In genomic region chr6:104859225-104860146, GRCh38 we compare ENCODE assay signal across 1 cellular context.
TF ChIP-seq lines count a peak whose summit lies in the region.

TSS of gene HACE1 (minus strand) at chr6:104859919. CDS start at chr6:104859642, 277 bp downstream.

TF ChIP-seq in HepG2, 621 proteins besides CTCF, POLR2A, EP300 and RAD21 (continued from another document and continues in another):
- TF ChIP-seq, protein P1, sequence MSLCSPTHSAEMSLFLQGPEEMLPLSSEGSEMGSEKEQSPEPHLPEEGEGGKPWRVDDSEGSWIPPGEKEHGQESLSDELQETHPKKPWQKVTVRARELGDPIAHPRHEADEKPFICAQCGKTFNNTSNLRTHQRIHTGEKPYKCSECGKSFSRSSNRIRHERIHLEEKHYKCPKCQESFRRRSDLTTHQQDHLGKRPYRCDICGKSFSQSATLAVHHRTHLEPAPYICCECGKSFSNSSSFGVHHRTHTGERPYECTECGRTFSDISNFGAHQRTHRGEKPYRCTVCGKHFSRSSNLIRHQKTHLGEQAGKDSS (CRISPR knock-in tag; IDR thresholded peaks at IDR 0.05; ENCODE audit: borderline replicate concordance, low read depth) = peak; percentile 94
- no peak for TF ChIP-seq TCF7 (IDR thresholded peaks at IDR 0.05; ENCODE audit: low read depth)
- TF ChIP-seq, protein P2, sequence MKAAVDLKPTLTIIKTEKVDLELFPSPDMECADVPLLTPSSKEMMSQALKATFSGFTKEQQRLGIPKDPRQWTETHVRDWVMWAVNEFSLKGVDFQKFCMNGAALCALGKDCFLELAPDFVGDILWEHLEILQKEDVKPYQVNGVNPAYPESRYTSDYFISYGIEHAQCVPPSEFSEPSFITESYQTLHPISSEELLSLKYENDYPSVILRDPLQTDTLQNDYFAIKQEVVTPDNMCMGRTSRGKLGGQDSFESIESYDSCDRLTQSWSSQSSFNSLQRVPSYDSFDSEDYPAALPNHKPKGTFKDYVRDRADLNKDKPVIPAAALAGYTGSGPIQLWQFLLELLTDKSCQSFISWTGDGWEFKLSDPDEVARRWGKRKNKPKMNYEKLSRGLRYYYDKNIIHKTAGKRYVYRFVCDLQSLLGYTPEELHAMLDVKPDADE (CRISPR knock-in tag; IDR thresholded peaks at IDR 0.05) = 0 out of 2 replicates have a peak, but pooled peaks have one; percentile 69
- TF ChIP-seq KLF12 (CRISPR knock-in tag; IDR thresholded peaks at IDR 0.05; ENCODE audit: borderline replicate concordance) = peak; percentile 49; the same call in 1 of the 2 replicates
- no peak for TF ChIP-seq ZNF737 (CRISPR knock-in tag; IDR thresholded peaks at IDR 0.05; ENCODE audit: borderline replicate concordance)
- no peak for TF ChIP-seq TCF12 (IDR thresholded peaks at IDR 0.05)
- peak; percentile 66; the same call in 1 of the 2 replicates for TF ChIP-seq TCF12 (CRISPR knock-in tag; IDR thresholded peaks at IDR 0.05)
- TF ChIP-seq ERF (CRISPR knock-in tag; IDR thresholded peaks at IDR 0.05) = peak; percentile 53
- TF ChIP-seq, protein P3, sequence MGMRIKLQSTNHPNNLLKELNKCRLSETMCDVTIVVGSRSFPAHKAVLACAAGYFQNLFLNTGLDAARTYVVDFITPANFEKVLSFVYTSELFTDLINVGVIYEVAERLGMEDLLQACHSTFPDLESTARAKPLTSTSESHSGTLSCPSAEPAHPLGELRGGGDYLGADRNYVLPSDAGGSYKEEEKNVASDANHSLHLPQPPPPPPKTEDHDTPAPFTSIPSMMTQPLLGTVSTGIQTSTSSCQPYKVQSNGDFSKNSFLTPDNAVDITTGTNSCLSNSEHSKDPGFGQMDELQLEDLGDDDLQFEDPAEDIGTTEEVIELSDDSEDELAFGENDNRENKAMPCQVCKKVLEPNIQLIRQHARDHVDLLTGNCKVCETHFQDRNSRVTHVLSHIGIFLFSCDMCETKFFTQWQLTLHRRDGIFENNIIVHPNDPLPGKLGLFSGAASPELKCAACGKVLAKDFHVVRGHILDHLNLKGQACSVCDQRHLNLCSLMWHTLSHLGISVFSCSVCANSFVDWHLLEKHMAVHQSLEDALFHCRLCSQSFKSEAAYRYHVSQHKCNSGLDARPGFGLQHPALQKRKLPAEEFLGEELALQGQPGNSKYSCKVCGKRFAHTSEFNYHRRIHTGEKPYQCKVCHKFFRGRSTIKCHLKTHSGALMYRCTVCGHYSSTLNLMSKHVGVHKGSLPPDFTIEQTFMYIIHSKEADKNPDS (CRISPR knock-in tag; IDR thresholded peaks at IDR 0.05) = no peak
- TF ChIP-seq ZNF12 (CRISPR knock-in tag; IDR thresholded peaks at IDR 0.05) = peak; percentile 29; the same call in 1 of the 2 replicates
- peak; percentile 77; the same call in 1 of the 2 replicates for TF ChIP-seq ZNF232 (CRISPR knock-in tag; IDR thresholded peaks at IDR 0.05; ENCODE audit: borderline replicate concordance)
- TF ChIP-seq JUN (CRISPR knock-in tag; IDR thresholded peaks at IDR 0.05) = no peak
- TF ChIP-seq ZHX1 (CRISPR knock-in tag; IDR thresholded peaks at IDR 0.05; ENCODE audit: low read depth) = peak; percentile 78; the same call in 1 of the 2 replicates
- peak; percentile 60; the same call in 1 of the 2 replicates for TF ChIP-seq ZNF749 (CRISPR knock-in tag; IDR thresholded peaks at IDR 0.05; ENCODE audit: borderline replicate concordance)
- TF ChIP-seq PLSCR1 (CRISPR knock-in tag; IDR thresholded peaks at IDR 0.05; ENCODE audit: borderline replicate concordance) = no peak
- TF ChIP-seq ZNF496 (CRISPR knock-in tag; IDR thresholded peaks at IDR 0.05; ENCODE audit: insufficient replicate concordance) = no peak
- TF ChIP-seq SKIL (CRISPR knock-in tag; IDR thresholded peaks at IDR 0.05; ENCODE audit: borderline replicate concordance) = no peak
- TF ChIP-seq, protein P4, sequence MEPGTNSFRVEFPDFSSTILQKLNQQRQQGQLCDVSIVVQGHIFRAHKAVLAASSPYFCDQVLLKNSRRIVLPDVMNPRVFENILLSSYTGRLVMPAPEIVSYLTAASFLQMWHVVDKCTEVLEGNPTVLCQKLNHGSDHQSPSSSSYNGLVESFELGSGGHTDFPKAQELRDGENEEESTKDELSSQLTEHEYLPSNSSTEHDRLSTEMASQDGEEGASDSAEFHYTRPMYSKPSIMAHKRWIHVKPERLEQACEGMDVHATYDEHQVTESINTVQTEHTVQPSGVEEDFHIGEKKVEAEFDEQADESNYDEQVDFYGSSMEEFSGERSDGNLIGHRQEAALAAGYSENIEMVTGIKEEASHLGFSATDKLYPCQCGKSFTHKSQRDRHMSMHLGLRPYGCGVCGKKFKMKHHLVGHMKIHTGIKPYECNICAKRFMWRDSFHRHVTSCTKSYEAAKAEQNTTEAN (CRISPR knock-in tag; conservative IDR thresholded peaks at IDR 0.05) = no peak
- TF ChIP-seq, protein P5, sequence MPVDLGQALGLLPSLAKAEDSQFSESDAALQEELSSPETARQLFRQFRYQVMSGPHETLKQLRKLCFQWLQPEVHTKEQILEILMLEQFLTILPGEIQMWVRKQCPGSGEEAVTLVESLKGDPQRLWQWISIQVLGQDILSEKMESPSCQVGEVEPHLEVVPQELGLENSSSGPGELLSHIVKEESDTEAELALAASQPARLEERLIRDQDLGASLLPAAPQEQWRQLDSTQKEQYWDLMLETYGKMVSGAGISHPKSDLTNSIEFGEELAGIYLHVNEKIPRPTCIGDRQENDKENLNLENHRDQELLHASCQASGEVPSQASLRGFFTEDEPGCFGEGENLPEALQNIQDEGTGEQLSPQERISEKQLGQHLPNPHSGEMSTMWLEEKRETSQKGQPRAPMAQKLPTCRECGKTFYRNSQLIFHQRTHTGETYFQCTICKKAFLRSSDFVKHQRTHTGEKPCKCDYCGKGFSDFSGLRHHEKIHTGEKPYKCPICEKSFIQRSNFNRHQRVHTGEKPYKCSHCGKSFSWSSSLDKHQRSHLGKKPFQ (CRISPR knock-in tag; IDR thresholded peaks at IDR 0.05; ENCODE audit: insufficient replicate concordance) = peak; percentile 25
- TF ChIP-seq STAT5B (CRISPR knock-in tag; IDR thresholded peaks at IDR 0.05) = no peak
- peak; percentile 95 for TF ChIP-seq CAMTA2 (CRISPR knock-in tag; IDR thresholded peaks at IDR 0.05; ENCODE audit: borderline replicate concordance)
- 0 out of 2 replicates have a peak, but pooled peaks have one; percentile 59 for TF ChIP-seq ISX (CRISPR knock-in tag; conservative IDR thresholded peaks at IDR 0.05)
- peak; percentile 21; the same call in 1 of the 2 replicates for TF ChIP-seq NFYB (CRISPR knock-in tag; IDR thresholded peaks at IDR 0.05)
- no peak for TF ChIP-seq ZNF34 (CRISPR knock-in tag; IDR thresholded peaks at IDR 0.05; ENCODE audit: borderline replicate concordance)
- TF ChIP-seq, protein P6, sequence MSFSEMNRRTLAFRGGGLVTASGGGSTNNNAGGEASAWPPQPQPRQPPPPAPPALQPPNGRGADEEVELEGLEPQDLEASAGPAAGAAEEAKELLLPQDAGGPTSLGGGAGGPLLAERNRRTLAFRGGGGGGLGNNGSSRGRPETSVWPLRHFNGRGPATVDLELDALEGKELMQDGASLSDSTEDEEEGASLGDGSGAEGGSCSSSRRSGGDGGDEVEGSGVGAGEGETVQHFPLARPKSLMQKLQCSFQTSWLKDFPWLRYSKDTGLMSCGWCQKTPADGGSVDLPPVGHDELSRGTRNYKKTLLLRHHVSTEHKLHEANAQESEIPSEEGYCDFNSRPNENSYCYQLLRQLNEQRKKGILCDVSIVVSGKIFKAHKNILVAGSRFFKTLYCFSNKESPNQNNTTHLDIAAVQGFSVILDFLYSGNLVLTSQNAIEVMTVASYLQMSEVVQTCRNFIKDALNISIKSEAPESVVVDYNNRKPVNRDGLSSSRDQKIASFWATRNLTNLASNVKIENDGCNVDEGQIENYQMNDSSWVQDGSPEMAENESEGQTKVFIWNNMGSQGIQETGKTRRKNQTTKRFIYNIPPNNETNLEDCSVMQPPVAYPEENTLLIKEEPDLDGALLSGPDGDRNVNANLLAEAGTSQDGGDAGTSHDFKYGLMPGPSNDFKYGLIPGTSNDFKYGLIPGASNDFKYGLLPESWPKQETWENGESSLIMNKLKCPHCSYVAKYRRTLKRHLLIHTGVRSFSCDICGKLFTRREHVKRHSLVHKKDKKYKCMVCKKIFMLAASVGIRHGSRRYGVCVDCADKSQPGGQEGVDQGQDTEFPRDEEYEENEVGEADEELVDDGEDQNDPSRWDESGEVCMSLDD (CRISPR knock-in tag; IDR thresholded peaks at IDR 0.05; ENCODE audit: borderline replicate concordance) = peak; percentile 40; the same call in 1 of the 2 replicates
- TF ChIP-seq CENPT (CRISPR knock-in tag; IDR thresholded peaks at IDR 0.05; ENCODE audit: low read depth) = 0 out of 2 replicates have a peak, but pooled peaks have one; percentile 49
- TF ChIP-seq ZNF33A (CRISPR knock-in tag; IDR thresholded peaks at IDR 0.05; ENCODE audit: borderline replicate concordance) = peak; percentile 30; the same call in 1 of the 2 replicates
- no peak for TF ChIP-seq RARA (CRISPR knock-in tag; IDR thresholded peaks at IDR 0.05)
- peak; percentile 86; the same call in 1 of the 2 replicates for TF ChIP-seq KLF13 (CRISPR knock-in tag; IDR thresholded peaks at IDR 0.05)
- TF ChIP-seq, protein P7, sequence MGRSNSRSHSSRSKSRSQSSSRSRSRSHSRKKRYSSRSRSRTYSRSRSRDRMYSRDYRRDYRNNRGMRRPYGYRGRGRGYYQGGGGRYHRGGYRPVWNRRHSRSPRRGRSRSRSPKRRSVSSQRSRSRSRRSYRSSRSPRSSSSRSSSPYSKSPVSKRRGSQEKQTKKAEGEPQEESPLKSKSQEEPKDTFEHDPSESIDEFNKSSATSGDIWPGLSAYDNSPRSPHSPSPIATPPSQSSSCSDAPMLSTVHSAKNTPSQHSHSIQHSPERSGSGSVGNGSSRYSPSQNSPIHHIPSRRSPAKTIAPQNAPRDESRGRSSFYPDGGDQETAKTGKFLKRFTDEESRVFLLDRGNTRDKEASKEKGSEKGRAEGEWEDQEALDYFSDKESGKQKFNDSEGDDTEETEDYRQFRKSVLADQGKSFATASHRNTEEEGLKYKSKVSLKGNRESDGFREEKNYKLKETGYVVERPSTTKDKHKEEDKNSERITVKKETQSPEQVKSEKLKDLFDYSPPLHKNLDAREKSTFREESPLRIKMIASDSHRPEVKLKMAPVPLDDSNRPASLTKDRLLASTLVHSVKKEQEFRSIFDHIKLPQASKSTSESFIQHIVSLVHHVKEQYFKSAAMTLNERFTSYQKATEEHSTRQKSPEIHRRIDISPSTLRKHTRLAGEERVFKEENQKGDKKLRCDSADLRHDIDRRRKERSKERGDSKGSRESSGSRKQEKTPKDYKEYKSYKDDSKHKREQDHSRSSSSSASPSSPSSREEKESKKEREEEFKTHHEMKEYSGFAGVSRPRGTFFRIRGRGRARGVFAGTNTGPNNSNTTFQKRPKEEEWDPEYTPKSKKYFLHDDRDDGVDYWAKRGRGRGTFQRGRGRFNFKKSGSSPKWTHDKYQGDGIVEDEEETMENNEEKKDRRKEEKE (IDR thresholded peaks at IDR 0.05) = no peak
- TF ChIP-seq ZBTB2 (CRISPR knock-in tag; IDR thresholded peaks at IDR 0.05; ENCODE audit: low read depth) = 0 out of 2 replicates have a peak, but pooled peaks have one; percentile 40
- no peak for TF ChIP-seq TP53 (CRISPR knock-in tag; conservative IDR thresholded peaks at IDR 0.05)
